23 cellular contexts compared by ENCODE assay signal in the genomic region with DNA sequence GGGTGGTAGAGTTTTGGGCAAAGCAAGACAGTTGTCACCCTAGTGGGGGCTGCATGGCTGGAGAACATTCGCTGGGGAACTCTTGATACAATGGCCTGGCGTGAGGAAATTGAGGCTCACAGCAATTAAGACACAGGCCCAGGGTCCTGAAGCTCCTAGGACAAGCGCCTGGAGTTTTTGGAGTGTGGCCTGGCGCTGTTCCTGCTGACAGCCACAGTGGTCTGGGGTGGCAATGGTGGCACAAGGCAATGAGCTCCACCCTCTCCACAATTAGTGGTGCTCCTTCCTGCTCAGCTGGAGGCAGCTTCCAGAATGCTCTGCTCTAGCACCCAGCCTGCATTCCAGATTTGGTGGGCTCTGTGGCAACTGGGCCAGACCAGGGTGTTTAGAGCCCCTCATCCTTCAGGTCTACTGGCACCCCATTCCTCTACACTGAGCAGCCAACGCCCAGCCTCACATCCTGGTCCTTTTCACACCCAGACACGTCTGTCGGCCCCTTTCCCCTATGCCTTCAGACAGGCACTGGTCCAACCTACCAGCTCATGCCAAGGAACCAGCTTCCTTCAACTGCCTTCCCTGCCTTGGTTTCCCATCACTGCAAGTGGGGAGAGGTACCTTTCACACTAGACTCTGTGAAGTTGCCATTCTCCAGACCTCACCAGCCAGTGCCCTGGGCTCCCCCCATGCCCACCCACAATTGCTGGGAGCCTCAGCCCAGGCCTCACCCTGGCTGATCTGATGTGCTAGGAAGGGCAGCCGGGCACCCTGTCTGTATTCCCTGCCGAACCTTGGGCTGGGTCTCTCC.
DNase-seq lines count a peak whose midpoint lies in the region; ATAC-seq, FAIRE-seq and TF ChIP-seq lines count a peak whose summit lies in the region.
"Had no signal": no experiment of that assay in that cellular context is flagged by ENCODE, and none has a peak within 500 bp of the region (broad histone marks: within the 10 kb centered on the region; RNA-seq: fewer than 3 reads in every experiment).

No MANE protein-coding gene starts in this region.

- H3K4me2 ChIP-seq in mammary epithelial cell (ENCODE audit: insufficient read depth, low read depth, low read length), result no peak overlapping the region
- no peak overlapping the region for H3K4me2 ChIP-seq in H1 (ENCODE audit: insufficient read depth in 1 of 2, low read depth in 2 of 2, low read length in 2 of 2)

- H2BK15ac ChIP-seq in H1 (ENCODE audit: low read length), result no peak overlapping the region

- H4K8ac ChIP-seq in H1 (ENCODE audit: extremely low read depth, insufficient read depth, low read length), result peak overlapping the region; percentile 68; the same call in 1 of the 2 replicates

- no peaks in the 10 kb centered on the region for H3K79me2 ChIP-seq in mammary epithelial cell (ENCODE audit: insufficient read depth, low read length)
- H3K79me2 ChIP-seq in H1 (ENCODE audit: control insufficient read depth in 1 of 2, insufficient read depth in 2 of 2, low read length in 2 of 2), result no peaks in the 10 kb centered on the region

- H2BK120ac ChIP-seq in H1 (replicated peaks; ENCODE audit: low read depth, low read length), result no peak overlapping the region

- in situ Hi-C loops in mammary epithelial cell (cut with MboI; ENCODE audit: low sequenced_read_pairs in 2 of 2), result no loop called here

- no peak overlapping the region for H3K18ac ChIP-seq in H1 (ENCODE audit: extremely low read depth, low read length)

- no peaks in the 10 kb centered on the region for H3K4me1 ChIP-seq in mammary epithelial cell (ENCODE audit: insufficient read depth, low read length)
- H3K4me1 ChIP-seq in H1 (replicated peaks in 1 of 4; ENCODE audit: control insufficient read depth in 3 of 4, insufficient read depth in 4 of 4, low read length in 3 of 4), result no peaks in the 10 kb centered on the region
- H3K4me1 ChIP-seq in ovary (ENCODE audit: insufficient read depth), result peaks cover 5% of the 10 kb centered on the region
- H3K4me1 ChIP-seq in A673 (ENCODE audit: insufficient read depth, low read length, poor library complexity, severe bottlenecking), result no peaks in the 10 kb centered on the region
- H3K4me1 ChIP-seq: testis had no signal

- H2BK5ac ChIP-seq in H1 (ENCODE audit: low read depth, low read length), result no peak overlapping the region

- H3K14ac ChIP-seq in H1 (ENCODE audit: insufficient read length), result no peak overlapping the region

- no peaks in the 10 kb centered on the region for H3K79me1 ChIP-seq in H1 (ENCODE audit: low read depth, low read length)

- H3K27me3 Mint-ChIP-seq in MCF 10A (ENCODE audit: insufficient read depth, unreplicated experiment) (peaks cover 8% of the 10 kb centered on the region), natural killer cell (ENCODE audit: low read depth in 2 of 2) (peaks cover 6% of the 10 kb centered on the region in 2 donors)

- no peak for FAIRE-seq in H1 (lab: Jason Lieb, UNC)
- FAIRE-seq: keratinocyte, small intestine had no signal

- H3K4me1 Mint-ChIP-seq in MCF 10A (ENCODE audit: insufficient read depth, unreplicated experiment) (peaks cover 5% of the 10 kb centered on the region), natural killer cell (no peaks in the 10 kb centered on the region)
- H3K4me1 Mint-ChIP-seq: activated CD4-positive, alpha-beta memory T cell treated with anti-CD3 and anti-CD28 coated beads, Interleukin-2, amount 10 ng/mL, durations not matched to agents 7 days and 5 days; activated naive CD8-positive, alpha-beta T cell treated with anti-CD3 and anti-CD28 coated beads, Interleukin-2, amount 10 ng/mL, durations not matched to agents 7 days and 5 days had no signal

- dilution Hi-C loops in mammary epithelial cell (cut with HindIII; ENCODE audit: low sequenced_read_pairs), result no loop called here

- H3K23me2 ChIP-seq in H1 (ENCODE audit: low read depth, low read length), result no peaks in the 10 kb centered on the region

- no peak for ATAC-seq in natural killer cell
- ATAC-seq: activated T-cell treated with anti-CD3 and anti-CD28 coated beads, Interleukin-2, amount 50 U/mL, for 72 hours had no signal

- no peak for TF ChIP-seq RAD21 in H1 (IDR thresholded peaks at IDR 0.05 in 1 of 2, conservative IDR thresholded peaks at IDR 0.05 in 1 of 2; ENCODE audit: low read depth in 2 of 2, low read length in 2 of 2)

- H3K27ac Mint-ChIP-seq in MCF 10A (ENCODE audit: low read depth, unreplicated experiment) (peak overlapping the region; percentile 35), natural killer cell (no peak overlapping the region)
- H3K27ac Mint-ChIP-seq: activated CD4-positive, alpha-beta memory T cell treated with anti-CD3 and anti-CD28 coated beads, Interleukin-2, amount 10 ng/mL, durations not matched to agents 7 days and 5 days; activated naive CD8-positive, alpha-beta T cell treated with anti-CD3 and anti-CD28 coated beads, Interleukin-2, amount 10 ng/mL, durations not matched to agents 7 days and 5 days; activated T-cell treated with anti-CD3 and anti-CD28 coated beads, Interleukin-2, amount 50 U/mL, for 72 hours; CD4-positive, alpha-beta T cell had no signal

- H3K9me3 ChIP-seq in mammary epithelial cell (replicated peaks; ENCODE audit: insufficient read depth, low read length), result no peaks in the 10 kb centered on the region
- no peaks in the 10 kb centered on the region; a peak in 1 of 4 replicates for H3K9me3 ChIP-seq in H1 (ENCODE audit: insufficient read depth in 2 of 2, low read depth in 1 of 2, low read length in 1 of 2)
- H3K9me3 ChIP-seq in ovary, result no peaks in the 10 kb centered on the region
- H3K9me3 ChIP-seq in A673 (ENCODE audit: low read depth, low read length, poor library complexity, severe bottlenecking), result no peaks in the 10 kb centered on the region
- H3K9me3 ChIP-seq: neutrophil, Peyer's patch, testis had no signal

- TF ChIP-seq CTCF in MCF 10A (IDR thresholded peaks at IDR 0.05; ENCODE audit: unreplicated experiment) (no peak), mammary epithelial cell (conservative IDR thresholded peaks at IDR 0.05 in 1 of 2, IDR thresholded peaks at IDR 0.05 in 1 of 2; ENCODE audit: extremely low read depth in 1 of 2, insufficient read depth in 1 of 2, low read depth in 1 of 2, low read length in 2 of 2) (no peak), H1 (IDR thresholded peaks at IDR 0.05; ENCODE audit: control extremely low read depth in 1 of 3, insufficient read depth in 1 of 3, low read depth in 1 of 3, low read length in 3 of 3) (no peak), natural killer cell (IDR thresholded peaks at IDR 0.05) (no peak), ovary (IDR thresholded peaks at IDR 0.05) (no peak), A673 (conservative IDR thresholded peaks at IDR 0.05; ENCODE audit: low read depth, low read length) (no peak)

- H3K9ac ChIP-seq in mammary epithelial cell (ENCODE audit: insufficient read depth, low read length) (no peak overlapping the region), H1 (replicated peaks in 1 of 4; ENCODE audit: extremely low read depth in 1 of 4, low read depth in 3 of 4, low read length in 3 of 4) (no peak overlapping the region)

- H3K4me3 Mint-ChIP-seq in MCF 10A (ENCODE audit: unreplicated experiment) (no peak overlapping the region), natural killer cell (no peak overlapping the region)
- H3K4me3 Mint-ChIP-seq: activated CD4-positive, alpha-beta memory T cell treated with anti-CD3 and anti-CD28 coated beads, Interleukin-2, amount 10 ng/mL, durations not matched to agents 7 days and 5 days; activated naive CD8-positive, alpha-beta T cell treated with anti-CD3 and anti-CD28 coated beads, Interleukin-2, amount 10 ng/mL, durations not matched to agents 7 days and 5 days; activated T-cell treated with anti-CD3 and anti-CD28 coated beads, Interleukin-2, amount 50 U/mL, for 72 hours; CD4-positive, alpha-beta T cell had no signal

- POLR2A ChIA-PET in MCF 10A (lab: Yijun Ruan, JAX) (interaction anchor here (0.6 to 0.7 kb wide), 2 partner anchors 55 to 79 kb away, joined by 3 to 4 read pairs; no protein-coding TSS in a partner anchor), H1 (lab: Charles Lee; ENCODE audit: partially characterized antibody) (no interaction called here), A673 (lab: Charles Lee; ENCODE audit: low non-redundant PET) (no interaction called here)

- TF ChIP-seq EP300 in H1 (IDR thresholded peaks at IDR 0.05; ENCODE audit: borderline replicate concordance in 1 of 2, low read depth in 2 of 2, low read length in 2 of 2) (no peak), ovary (IDR thresholded peaks at IDR 0.05) (no peak)

- H3K36me3 Mint-ChIP-seq in MCF 10A (ENCODE audit: insufficient read depth, unreplicated experiment) (peaks cover 4% of the 10 kb centered on the region), natural killer cell (no peaks in the 10 kb centered on the region)
- H3K36me3 Mint-ChIP-seq: activated naive CD8-positive, alpha-beta T cell treated with anti-CD3 and anti-CD28 coated beads, Interleukin-2, amount 10 ng/mL, durations not matched to agents 7 days and 5 days had no signal

- H4K91ac ChIP-seq in H1 (replicated peaks; ENCODE audit: insufficient read length, low read length), result no peak overlapping the region

- DNase-seq in MCF 10A (ENCODE audit: unreplicated experiment), result peak; percentile 8
- no peak for DNase-seq in mammary epithelial cell
- no peak for DNase-seq in H1 (ENCODE audit: low read depth in 1 of 2, low spot score in 2 of 2)
- peak; percentile 2 for DNase-seq in natural killer cell
- no peak for DNase-seq in HuH-7.5 (ENCODE audit: low spot score)
- DNase-seq in ovary, result no peak
- no peak for DNase-seq in epidermal melanocyte (ENCODE audit: insufficient read length, low spot score)
- DNase-seq in A673 (ENCODE audit: low spot score), result no peak
- DNase-seq: activated CD4-positive, alpha-beta memory T cell treated with anti-CD3 and anti-CD28 coated beads, Interleukin-2, amount 10 ng/mL, durations not matched to agents 7 days and 5 days; activated T-cell treated with anti-CD3 and anti-CD28 coated beads, Interleukin-2, amount 50 U/mL, for 72 hours; caudate nucleus; CD4-positive, alpha-beta T cell; DMS79; effector CD4-positive, alpha-beta T cell; KBM-7; NCI-H1092 treated with DMSO at 0.1 percent for 48 hours; small intestine had no signal

- no peak overlapping the region for H2AK5ac ChIP-seq in H1 (ENCODE audit: low read depth, low read length)

- H4K20me1 ChIP-seq in mammary epithelial cell (ENCODE audit: insufficient read depth, low read length), result no peaks in the 10 kb centered on the region
- no peaks in the 10 kb centered on the region for H4K20me1 ChIP-seq in H1 (replicated peaks in 1 of 2; ENCODE audit: control insufficient read depth in 1 of 2, insufficient read depth in 2 of 2, low read length in 2 of 2)

- H3K36me3 ChIP-seq in mammary epithelial cell (ENCODE audit: insufficient read depth, low read length) (no peaks in the 10 kb centered on the region), H1 (ENCODE audit: control insufficient read depth in 2 of 4, insufficient read depth in 4 of 4, low read length in 3 of 4) (no peaks in the 10 kb centered on the region), ovary (no peaks in the 10 kb centered on the region), A673 (ENCODE audit: insufficient read depth, low read length, poor library complexity, severe bottlenecking) (no peaks in the 10 kb centered on the region)
- H3K36me3 ChIP-seq: neutrophil, Peyer's patch had no signal

- 69% methylated on average over 7 of the region's 9 CpGs for WGBS in mammary epithelial cell (ENCODE audit: low coverage, missing lambda C conversion rate)
- WGBS in H1 (ENCODE audit: extremely low coverage in 1 of 2, insufficient coverage in 1 of 2, insufficient read length in 1 of 2, insufficient replicate concordance in 2 of 2, low coverage in 1 of 2, low lambda C conversion rate in 2 of 2, missing lambda C conversion rate in 1 of 2), 2 experiments, result 91% methylated on average over 9 of the region's 9 CpGs; no CpG with 5 or more reads in 1 of the 2 experiments
- WGBS in ovary, 3 donors, result 91 to 94% (median 93%) methylated on average over 9 of the region's 9 CpGs

- H3K23ac ChIP-seq in H1 (ENCODE audit: insufficient read length), result no peak overlapping the region

- no peak overlapping the region for H2BK12ac ChIP-seq in H1 (ENCODE audit: low read depth, low read length)

- H3K56ac ChIP-seq in H1 (replicated peaks; ENCODE audit: insufficient read length, low read depth, low read length), result no peak overlapping the region

- no peak for TF ChIP-seq POLR2A in H1 (IDR thresholded peaks at IDR 0.05; ENCODE audit: control extremely low read depth in 1 of 2, low read depth in 2 of 2, low read length in 2 of 2)
- TF ChIP-seq POLR2A in ovary (IDR thresholded peaks at IDR 0.05), result no peak

- no peak overlapping the region for H4K5ac ChIP-seq in H1 (ENCODE audit: insufficient read length, low read depth, low read length)

- intact Hi-C loops in MCF 10A (cut with micrococcal nuclease), result no loop called here
- intact Hi-C loops in mammary epithelial cell (cut with micrococcal nuclease), result no loop called here
- intact Hi-C loops in natural killer cell (cut with micrococcal nuclease), result no loop called here
- intact Hi-C loops in ovary (cut with DNase I), result no loop called here
- intact Hi-C loops in A673 (cut with micrococcal nuclease; ENCODE audit: unreplicated experiment), result no loop called here

- H3K27me3 ChIP-seq in mammary epithelial cell (ENCODE audit: insufficient read depth, low read length) (peaks cover 7% of the 10 kb centered on the region), H1 (replicated peaks in 1 of 4; ENCODE audit: control insufficient read depth in 3 of 4, extremely low read depth in 1 of 4, insufficient read depth in 3 of 4, low read length in 3 of 4) (no peaks in the 10 kb centered on the region), ovary (no peaks in the 10 kb centered on the region), A673 (replicated peaks; ENCODE audit: insufficient read depth, low read depth, low read length, poor library complexity) (no peaks in the 10 kb centered on the region)
- H3K27me3 ChIP-seq: testis had no signal

- BruUV-seq in MCF 10A (replicated peaks; lab: Mats Ljungman, UMichigan) (no TSS peak), mammary epithelial cell (replicated peaks; lab: Mats Ljungman, UMichigan) (no TSS peak), A673 (replicated peaks; lab: Mats Ljungman, UMichigan) (no TSS peak)

- H3K27ac ChIP-seq in mammary epithelial cell (ENCODE audit: insufficient read depth, low read depth, low read length) (no peak overlapping the region), H1 (ENCODE audit: low read depth, low read length) (no peak overlapping the region), ovary (no peak overlapping the region), A673 (ENCODE audit: low read depth, low read length, poor library complexity, severe bottlenecking) (no peak overlapping the region)
- H3K27ac ChIP-seq: neutrophil, Peyer's patch, testis, VCaP had no signal

- H2AFZ ChIP-seq in mammary epithelial cell (ENCODE audit: low read depth, low read length) (no peak overlapping the region), H1 (ENCODE audit: low read length) (no peak overlapping the region)

- H3K4me3 ChIP-seq in mammary epithelial cell (replicated peaks in 1 of 3; ENCODE audit: insufficient read depth in 1 of 3, low read depth in 2 of 3, low read length in 3 of 3), result no peak overlapping the region
- H3K4me3 ChIP-seq in H1 (ENCODE audit: extremely low read depth in 1 of 4, insufficient read depth in 2 of 4, low read depth in 3 of 4, low read length in 4 of 4), result no peak overlapping the region
- H3K4me3 ChIP-seq in ovary, result no peak overlapping the region
- H3K4me3 ChIP-seq in A673 (ENCODE audit: low read depth, low read length, poor library complexity, severe bottlenecking), result no peak overlapping the region
- H3K4me3 ChIP-seq: Peyer's patch, testis had no signal

- H2BK20ac ChIP-seq in H1 (ENCODE audit: low read length), result no peak overlapping the region

- no peak overlapping the region for H3K4ac ChIP-seq in H1 (replicated peaks; ENCODE audit: insufficient read length, low read depth, low read length)

- CTCF ChIA-PET in MCF 10A (lab: Yijun Ruan, JAX) (interaction anchor here (0.6 kb wide), 2 partner anchors 14 to 333 kb away, joined by 3 read pairs; no protein-coding TSS in a partner anchor), mammary epithelial cell (lab: Charles Lee; ENCODE audit: low non-redundant PET) (no interaction called here), H1 (lab: Charles Lee; ENCODE audit: partially characterized antibody) (interaction anchor here (0.7 to 1.5 kb wide), 7 partner anchors 12 to 347 kb away, joined by 3 to 5 read pairs (median 3); no protein-coding TSS in a partner anchor), A673 (lab: Charles Lee) (interaction anchor here (0.8 kb wide), 1 partner anchor 54 kb away, joined by 3 read pairs; no protein-coding TSS in a partner anchor)

- no peaks in the 10 kb centered on the region for H3K9me3 Mint-ChIP-seq in MCF 10A (ENCODE audit: unreplicated experiment)
- H3K9me3 Mint-ChIP-seq in natural killer cell, result no peaks in the 10 kb centered on the region
- H3K9me3 Mint-ChIP-seq: activated CD4-positive, alpha-beta memory T cell treated with anti-CD3 and anti-CD28 coated beads, Interleukin-2, amount 10 ng/mL, durations not matched to agents 7 days and 5 days; activated naive CD8-positive, alpha-beta T cell treated with anti-CD3 and anti-CD28 coated beads, Interleukin-2, amount 10 ng/mL, durations not matched to agents 7 days and 5 days; activated T-cell treated with anti-CD3 and anti-CD28 coated beads, Interleukin-2, amount 50 U/mL, for 72 hours; CD4-positive, alpha-beta T cell had no signal

Comparison
In these comparisons a context has a peak if more than half of its experiments do, and no peak if none do; other contexts are left out.
1. DNase-seq: peak in MCF 10A (single experiment) and natural killer cell (single experiment); none in mammary epithelial cell (single experiment), H1 (0 of 2), HuH-7.5 (single experiment), ovary (0 of 5), epidermal melanocyte (single experiment) and A673 (single experiment).